In the genomic region with DNA sequence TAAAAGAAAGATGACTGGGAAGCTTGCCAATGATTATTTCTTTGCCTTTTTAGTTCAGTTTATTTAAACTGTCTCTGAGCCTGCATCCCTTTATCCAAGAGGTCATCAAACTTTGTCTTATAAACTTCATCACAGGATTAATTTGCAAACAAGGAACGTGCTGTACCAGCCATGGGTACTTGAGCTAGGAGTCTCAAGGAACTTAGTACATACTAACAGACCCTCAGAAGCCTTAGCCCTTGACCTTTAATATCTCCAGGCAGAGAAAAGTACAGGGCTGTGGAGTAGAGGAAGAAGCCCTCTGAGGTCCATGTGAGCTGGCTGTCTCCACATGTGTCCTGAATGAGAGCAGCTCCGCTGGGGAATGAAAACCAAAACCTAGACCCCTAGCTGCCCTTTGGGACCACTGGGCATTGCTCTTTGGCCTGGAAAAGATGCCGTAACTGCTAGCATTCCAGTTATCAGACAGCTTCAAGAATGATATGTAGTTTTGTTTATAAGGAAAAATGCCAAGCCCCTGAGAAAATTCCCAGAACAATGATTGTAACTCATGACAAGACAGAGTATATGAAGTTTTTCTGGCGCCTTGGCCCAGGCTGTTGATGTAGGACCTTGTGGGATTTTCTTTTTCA, we compare ENCODE assay signal across 17 cellular contexts.
DNase-seq lines count a peak whose midpoint lies in the region; ATAC-seq, FAIRE-seq and TF ChIP-seq lines count a peak whose summit lies in the region.
"Had no signal": no experiment of that assay in that cellular context is flagged by ENCODE, and none has a peak within 500 bp of the region (broad histone marks: within the 10 kb centered on the region; RNA-seq: fewer than 3 reads in every experiment).

No MANE protein-coding gene starts in this region.

- WGBS in lower leg skin, 2 donors = 64 to 82% methylated on average over 4 of the region's 4 CpGs

- POLR2A ChIA-PET in HEK293T (lab: Yijun Ruan, JAX) = no interaction called here

- H3K4me3 ChIP-seq in fibroblast of the aortic adventitia (ENCODE audit: low read depth, low read length) = no peak overlapping the region
- H3K4me3 ChIP-seq in lower leg skin (ENCODE audit: low read depth, poor library complexity, severe bottlenecking) = no peak overlapping the region
- H3K4me3 ChIP-seq: cardiac muscle cell, skin epidermis, upper lobe of left lung had no signal

- TF ChIP-seq CTCF in fibroblast of the aortic adventitia (IDR thresholded peaks at IDR 0.05; ENCODE audit: insufficient read depth, low read length) (no peak), lower leg skin (IDR thresholded peaks at IDR 0.05) (no peak)

- CTCF ChIA-PET in HEK293T (lab: Yijun Ruan, JAX) = no interaction called here

- no peak for FAIRE-seq in H54 (lab: Jason Lieb, UNC)
- FAIRE-seq: A204.1 had no signal

- intact Hi-C loops in Right ventricle myocardium superior (cut with DNase I) (no loop called here), cardiac septum (cut with DNase I) (no loop called here), lower leg skin (cut with DNase I; ENCODE audit: low total_unique reads) (no loop called here), posterior vena cava (cut with DNase I) (no loop called here)

- TF ChIP-seq POLR2A in lower leg skin (IDR thresholded peaks at IDR 0.05) (no peak), H54 (IDR thresholded peaks at IDR 0.05; ENCODE audit: low read depth, low read length) (no peak)

- DNase-seq in Right ventricle myocardium superior (no peak), cardiac septum (ENCODE audit: low spot score) (no peak), fibroblast of the aortic adventitia (ENCODE audit: low read depth) (peak; percentile 91), mesenteric fat pad (ENCODE audit: low spot score) (peak; percentile 64), lower leg skin (ENCODE audit: low spot score in 2 of 2) (no peak), posterior vena cava (ENCODE audit: low spot score) (no peak), HEK293T (ENCODE audit: extremely low spot score) (no peak), H54 (ENCODE audit: insufficient read length, low spot score) (no peak)
- DNase-seq: CD8-positive, alpha-beta memory T cell; effector CD8-positive, alpha-beta T cell; foreskin melanocyte; MV-4-11; NCI-H82; upper lobe of left lung had no signal

- ATAC-seq in Right ventricle myocardium superior (ENCODE audit: poor library complexity) = peak; percentile 69

TF ChIP-seq in HEK293T, 16 proteins besides CTCF, POLR2A, EP300 and RAD21:
- TF ChIP-seq LEF1 (IDR thresholded peaks at IDR 0.05; ENCODE audit: borderline replicate concordance) (no peak), FOXM1 (IDR thresholded peaks at IDR 0.05; ENCODE audit: borderline replicate concordance) (no peak), ELF4 (IDR thresholded peaks at IDR 0.05) (no peak)
- TF ChIP-seq, protein P1, sequence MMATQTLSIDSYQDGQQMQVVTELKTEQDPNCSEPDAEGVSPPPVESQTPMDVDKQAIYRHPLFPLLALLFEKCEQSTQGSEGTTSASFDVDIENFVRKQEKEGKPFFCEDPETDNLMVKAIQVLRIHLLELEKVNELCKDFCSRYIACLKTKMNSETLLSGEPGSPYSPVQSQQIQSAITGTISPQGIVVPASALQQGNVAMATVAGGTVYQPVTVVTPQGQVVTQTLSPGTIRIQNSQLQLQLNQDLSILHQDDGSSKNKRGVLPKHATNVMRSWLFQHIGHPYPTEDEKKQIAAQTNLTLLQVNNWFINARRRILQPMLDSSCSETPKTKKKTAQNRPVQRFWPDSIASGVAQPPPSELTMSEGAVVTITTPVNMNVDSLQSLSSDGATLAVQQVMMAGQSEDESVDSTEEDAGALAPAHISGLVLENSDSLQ (IDR thresholded peaks at IDR 0.05) = no peak

Comparison
In these comparisons a context has a peak if more than half of its experiments do, and no peak if none do; other contexts are left out.
1. DNase-seq: peak in fibroblast of the aortic adventitia (single experiment) and mesenteric fat pad (single experiment); none in Right ventricle myocardium superior (single experiment), cardiac septum (single experiment), lower leg skin (0 of 2), posterior vena cava (single experiment), HEK293T (single experiment) and H54 (single experiment).